Comparison of ENCODE assay signal across 3 cellular contexts in genomic region chr2:133382561-133382960, GRCh38.
"Had no signal": no experiment of that assay in that cellular context is flagged by ENCODE, and none has a peak within 500 bp of the region (broad histone marks: within the 10 kb centered on the region; RNA-seq: fewer than 3 reads in every experiment).

No MANE protein-coding gene starts in this region.

- H3K4me3 ChIP-seq: GM12878 had no signal

- ATAC-seq: GM12878 had no signal

- DNase-seq: GDM1, GF-D8 had no signal
